Comparison of ENCODE assay signal across 8 cellular contexts in genomic region chr6:14211596-14211961, GRCh38.
DNase-seq lines count a peak whose midpoint lies in the region; ATAC-seq and TF ChIP-seq lines count a peak whose summit lies in the region.

No MANE protein-coding gene starts in this region.

- H3K9me2 ChIP-seq in SK-N-SH = no peaks in the 10 kb centered on the region

- peak overlapping the region; percentile 83 to 92 for H3K4me3 ChIP-seq in SK-N-SH (ENCODE audit: low read depth in 2 of 2, low read length in 1 of 2)
- H3K4me3 ChIP-seq in testis = peak overlapping the region; percentile 74 to 79

- H3K4me1 ChIP-seq in SK-N-SH (ENCODE audit: control insufficient read depth in 1 of 2, insufficient read depth in 2 of 2, low read depth in 1 of 2, low read length in 1 of 2) = peaks cover 0 to 16% of the 10 kb centered on the region in 2 experiments; a peak in 2 of 4 replicates
- H3K4me1 ChIP-seq in testis = peaks cover 10% of the 10 kb centered on the region

- DNase-seq in G401 (ENCODE audit: low spot score) (peak; percentile 15), SK-N-SH (peak; percentile 61), lung microvascular endothelial cell (ENCODE audit: low read depth in 2 of 2) (peak; percentile 17 to 31), testis (peak; percentile 74), GDM1 (lab: John Stamatoyannopoulos, UW) (no peak)
- DNase-seq in effector CD4-positive, alpha-beta T cell = peak; percentile 9

- H3K9ac ChIP-seq in SK-N-SH = peak overlapping the region; percentile 51

- TF ChIP-seq EP300 in SK-N-SH (IDR thresholded peaks at IDR 0.05; ENCODE audit: borderline replicate concordance in 1 of 2, low read depth in 1 of 2, low read length in 1 of 2) = no peak

- ATAC-seq in HG02678 (IDR thresholded peaks at IDR 0.05; ENCODE audit: unreplicated experiment) (peak; percentile 17), HG03354 (IDR thresholded peaks at IDR 0.05; ENCODE audit: poor library complexity, severe bottlenecking, unreplicated experiment) (no peak)

- TF ChIP-seq CTCF in SK-N-SH (IDR thresholded peaks at IDR 0.05) (no peak), testis (IDR thresholded peaks at IDR 0.05) (no peak)

- intact Hi-C loops in testis (cut with DNase I; ENCODE audit: low total_unique reads) = no loop called here

- no peaks in the 10 kb centered on the region for H3K79me2 ChIP-seq in SK-N-SH (ENCODE audit: insufficient read depth)

- H3K4me2 ChIP-seq in SK-N-SH = peak overlapping the region; percentile 99

- no peak for TF ChIP-seq POLR2A in testis (IDR thresholded peaks at IDR 0.05)

- no peaks in the 10 kb centered on the region for H4K20me1 ChIP-seq in SK-N-SH (ENCODE audit: insufficient read depth)

- 12% methylated on average over 13 of the region's 19 CpGs for WGBS in SK-N-SH (ENCODE audit: low lambda C conversion rate)
- 5 to 6% methylated on average over 16 to 19 of the region's 19 CpGs for WGBS in testis, 2 donors

- H3K27me3 ChIP-seq in SK-N-SH (ENCODE audit: insufficient read depth) (no peaks in the 10 kb centered on the region), testis (no peaks in the 10 kb centered on the region)

- POLR2A ChIA-PET in SK-N-SH (lab: Yijun Ruan, JAX) = no interaction called here

- peak overlapping the region in 1 of 2 experiments; percentile 14; a peak in 1 of 4 replicates for H3K27ac ChIP-seq in SK-N-SH (ENCODE audit: low read depth in 2 of 2, low read length in 1 of 2)
- peak overlapping the region; percentile 82 to 85 for H3K27ac ChIP-seq in testis

- peak overlapping the region; percentile 95 for H2AFZ ChIP-seq in SK-N-SH (ENCODE audit: low read depth)

- in situ Hi-C loops in G401 (cut with HindIII; ENCODE audit: low sequenced_read_pairs) = no loop called here

- H3K36me3 ChIP-seq in SK-N-SH (replicated peaks in 1 of 2; ENCODE audit: control insufficient read depth in 1 of 2, insufficient read depth in 2 of 2, low read length in 1 of 2) (no peaks in the 10 kb centered on the region), testis (ENCODE audit: low read depth, missing control alignments) (no peaks in the 10 kb centered on the region)

- no peaks in the 10 kb centered on the region for H3F3A ChIP-seq in SK-N-SH (replicated peaks; ENCODE audit: insufficient read depth)

- TF ChIP-seq RAD21 in SK-N-SH (IDR thresholded peaks at IDR 0.05; ENCODE audit: low read length) = no peak

- no peaks in the 10 kb centered on the region for H3K9me3 ChIP-seq in SK-N-SH
- no peaks in the 10 kb centered on the region for H3K9me3 ChIP-seq in testis

- CTCF ChIA-PET in SK-N-SH (lab: Yijun Ruan, JAX) = interaction anchor here (0.6 to 4.2 kb wide), 23 partner anchors 11 to 1412 kb away, joined by 3 to 35 read pairs (median 4); no protein-coding TSS in a partner anchor

TF ChIP-seq in SK-N-SH, 30 proteins besides CTCF, POLR2A, EP300 and RAD21:
- TF ChIP-seq SIN3A (IDR thresholded peaks at IDR 0.05; ENCODE audit: borderline replicate concordance, low read depth, low read length) (no peak), SMC3 (IDR thresholded peaks at IDR 0.05; ENCODE audit: low read depth, low read length) (no peak), GATA2 (CRISPR knock-in tag; IDR thresholded peaks at IDR 0.05) (peak; percentile 60; the same call in 1 of the 2 replicates), TEAD4 (IDR thresholded peaks at IDR 0.05; ENCODE audit: borderline replicate concordance, insufficient read depth) (no peak)
